1 cellular context compared by ENCODE assay signal in the genomic region with DNA sequence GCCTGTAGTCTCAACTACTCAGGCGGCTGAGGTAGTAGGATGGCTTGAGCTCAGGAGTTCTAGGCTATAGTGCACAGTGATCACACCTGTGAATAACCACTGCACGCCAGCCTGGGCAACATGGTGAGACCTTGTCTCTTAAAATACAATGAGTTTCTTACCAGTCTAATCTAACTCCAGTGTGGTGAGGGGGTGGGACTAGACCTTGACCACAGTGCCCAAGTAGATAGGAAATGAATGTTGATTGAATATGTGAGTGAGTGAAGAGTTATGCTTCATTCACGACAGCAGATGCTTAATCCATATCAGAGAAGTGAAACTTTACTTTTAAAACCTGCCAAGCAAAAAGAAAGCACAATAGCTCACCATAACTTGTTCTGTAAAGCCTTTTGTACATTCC.
TF ChIP-seq lines count a peak whose summit lies in the region.

No MANE protein-coding gene starts in this region.

TF ChIP-seq in GM12878, 131 proteins besides CTCF, POLR2A, EP300 and RAD21 (continued from another document):
- no peak for TF ChIP-seq TBL1XR1 (IDR thresholded peaks at IDR 0.05; ENCODE audit: low read depth, low read length)
- TF ChIP-seq, protein P1, sequence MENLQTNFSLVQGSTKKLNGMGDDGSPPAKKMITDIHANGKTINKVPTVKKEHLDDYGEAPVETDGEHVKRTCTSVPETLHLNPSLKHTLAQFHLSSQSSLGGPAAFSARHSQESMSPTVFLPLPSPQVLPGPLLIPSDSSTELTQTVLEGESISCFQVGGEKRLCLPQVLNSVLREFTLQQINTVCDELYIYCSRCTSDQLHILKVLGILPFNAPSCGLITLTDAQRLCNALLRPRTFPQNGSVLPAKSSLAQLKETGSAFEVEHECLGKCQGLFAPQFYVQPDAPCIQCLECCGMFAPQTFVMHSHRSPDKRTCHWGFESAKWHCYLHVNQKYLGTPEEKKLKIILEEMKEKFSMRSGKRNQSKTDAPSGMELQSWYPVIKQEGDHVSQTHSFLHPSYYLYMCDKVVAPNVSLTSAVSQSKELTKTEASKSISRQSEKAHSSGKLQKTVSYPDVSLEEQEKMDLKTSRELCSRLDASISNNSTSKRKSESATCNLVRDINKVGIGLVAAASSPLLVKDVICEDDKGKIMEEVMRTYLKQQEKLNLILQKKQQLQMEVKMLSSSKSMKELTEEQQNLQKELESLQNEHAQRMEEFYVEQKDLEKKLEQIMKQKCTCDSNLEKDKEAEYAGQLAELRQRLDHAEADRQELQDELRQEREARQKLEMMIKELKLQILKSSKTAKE (IDR thresholded peaks at IDR 0.05; ENCODE audit: low read depth, poor library complexity, severe bottlenecking) = no peak
